In the genomic region with DNA sequence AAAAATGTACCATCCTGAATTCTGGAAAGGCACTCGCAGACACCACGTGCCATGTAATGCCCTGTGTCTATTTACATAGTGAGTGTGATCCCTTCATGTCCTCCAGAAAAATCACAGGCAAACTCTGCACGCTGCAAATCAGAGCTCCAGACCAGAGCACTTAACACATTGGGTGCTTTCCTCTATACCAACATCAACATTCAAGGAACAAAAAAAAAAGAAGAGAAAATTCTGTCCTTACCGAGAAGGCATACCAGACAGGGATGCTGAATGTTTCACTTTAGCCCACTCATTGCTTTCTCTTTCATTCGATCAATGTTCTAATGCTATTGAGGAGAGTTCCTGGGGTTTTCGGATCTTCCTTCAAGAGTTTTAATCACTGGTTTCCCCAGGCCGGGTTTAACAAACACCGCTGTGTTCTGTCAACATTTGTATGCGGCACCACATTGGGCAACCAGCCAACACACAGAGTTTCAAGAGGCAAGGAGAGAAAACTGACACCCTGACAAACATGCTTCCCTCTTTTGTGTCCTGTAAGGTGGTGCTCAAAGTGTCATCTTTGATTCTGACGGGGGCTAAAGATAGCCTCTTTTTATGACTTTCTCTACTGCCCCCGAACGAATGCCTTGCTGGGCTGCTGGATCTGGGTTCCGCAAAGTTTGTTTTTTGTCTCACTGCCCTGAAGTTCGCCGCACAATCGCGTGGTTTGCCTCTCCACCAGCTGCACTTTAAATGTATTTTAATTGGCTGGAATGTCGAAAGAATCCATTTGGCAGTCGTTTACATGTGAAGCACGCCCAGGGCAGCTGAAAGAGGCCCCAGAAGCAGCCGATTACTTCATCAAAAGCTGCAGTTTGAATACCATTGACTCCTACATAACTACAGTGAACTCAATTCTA, we compare ENCODE assay signal across 8 cellular contexts.
A peak's percentile ranks its signal among the peaks of the same experiment; 100 is the strongest.
DNase-seq lines count a peak whose midpoint lies in the region; ATAC-seq, FAIRE-seq and TF ChIP-seq lines count a peak whose summit lies in the region.

No MANE protein-coding gene starts in this region.

- ATAC-seq in GM19328 (IDR thresholded peaks at IDR 0.05; ENCODE audit: unreplicated experiment) (no peak), GM21825 (IDR thresholded peaks at IDR 0.05; ENCODE audit: unreplicated experiment) (no peak)

- WGBS in small intestine, 3 donors = 3 to 9% (median 8%) methylated on average over 21 of the region's 21 CpGs

- no peaks in the 10 kb centered on the region for H3K4me1 ChIP-seq in small intestine (ENCODE audit: control insufficient read depth in 2 of 2, insufficient read depth in 1 of 2, low read depth in 1 of 2, low read length in 1 of 2)

- CTCF ChIA-PET in AG04449 (lab: Yijun Ruan, JAX) = no interaction called here

- no peak overlapping the region for H3K27ac ChIP-seq in small intestine (ENCODE audit: low read depth in 1 of 2, low read length in 1 of 2)

- peaks cover 0 to 1% of the 10 kb centered on the region in 2 donors for H3K27me3 ChIP-seq in small intestine (ENCODE audit: control insufficient read depth in 2 of 2, insufficient read depth in 2 of 2, low read length in 2 of 2)

- H3K4me3 ChIP-seq in AG04449 (ENCODE audit: low read depth, low read length) (peak overlapping the region; percentile 47), small intestine (ENCODE audit: low read depth in 1 of 2, low read length in 2 of 2) (peak overlapping the region in 1 of 2 donors; percentile 9)

- no peak for FAIRE-seq in small intestine (lab: Jason Lieb, UNC)

- POLR2A ChIA-PET in AG04449 (lab: Yijun Ruan, JAX) = no interaction called here

- TF ChIP-seq CTCF in AG04449 (IDR thresholded peaks at IDR 0.05; ENCODE audit: insufficient read depth, low read length, missing control alignments) = no peak

- H3K36me3 ChIP-seq in small intestine (ENCODE audit: control insufficient read depth in 2 of 2, insufficient read depth in 2 of 2, low read length in 2 of 2) = no peaks in the 10 kb centered on the region

- H3K9me3 ChIP-seq in small intestine (ENCODE audit: control insufficient read depth, low read depth) = no peaks in the 10 kb centered on the region

- peak; percentile 85 for DNase-seq in AG04449 (ENCODE audit: low read depth, low spot score)
- DNase-seq in NCI-H146 treated with DMSO at 0.1 percent for 48 hours (lab: John Stamatoyannopoulos, UW; ENCODE audit: unreplicated experiment) = peak; percentile 13
- DNase-seq in brain pericyte (ENCODE audit: low read depth, low spot score) = peak; percentile 31
- DNase-seq in islet precursor cell = peak; percentile 85
- peak; percentile 2 for DNase-seq in small intestine
- no peak for DNase-seq in D341Med (ENCODE audit: low spot score)
